13 cellular contexts compared by ENCODE assay signal in the genomic region with DNA sequence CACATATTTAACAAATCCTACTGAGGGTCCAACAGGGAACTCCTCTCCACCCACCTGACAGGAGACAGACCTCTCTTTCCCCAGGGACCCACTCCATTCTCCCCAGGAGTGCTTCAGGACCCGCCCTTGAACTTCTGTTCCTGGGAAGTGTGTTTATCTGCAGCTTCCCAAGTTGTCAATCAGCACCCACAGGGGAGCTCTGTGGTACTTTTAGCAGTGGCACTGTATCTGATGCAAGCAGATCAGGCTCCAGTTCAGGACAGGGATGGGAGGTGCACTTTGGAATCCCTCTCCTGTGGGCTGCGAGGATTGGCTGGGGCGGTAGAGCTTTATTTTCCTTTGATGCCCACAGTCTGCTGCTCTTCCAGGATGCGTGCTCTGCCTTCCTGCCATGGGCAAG. TPM values are rescaled to one million over a fixed set of nuclear protein-coding genes. Genes with fewer than 3 reads are reported as not detected.
DNase-seq lines count a peak whose midpoint lies in the region; ATAC-seq and TF ChIP-seq lines count a peak whose summit lies in the region.
"Had no signal": no experiment of that assay in that cellular context is flagged by ENCODE, and none has a peak within 500 bp of the region (broad histone marks: within the 10 kb centered on the region; RNA-seq: fewer than 3 reads in every experiment).

No MANE protein-coding gene starts in this region.

- peaks cover 28 to 78% (median 55%) of the 10 kb centered on the region in 4 donors for H3K4me1 Mint-ChIP-seq in CD4-positive, CD25-positive, alpha-beta regulatory T cell
- peaks cover 64% of the 10 kb centered on the region for H3K4me1 Mint-ChIP-seq in activated T-helper 2 cell treated with anti-CD3 and anti-CD28 coated beads, Interferon-gamma antibody, Interleukin-2, Interleukin-4, amounts not matched to agents 10 μg/mL and 5 μg/mL and 100 μg/mL, durations not matched to agents 14 hours and 24 hours and 36 hours (ENCODE audit: low read depth)

- no peaks in the 10 kb centered on the region for H3K27me3 Mint-ChIP-seq in CD4-positive, CD25-positive, alpha-beta regulatory T cell
- no peaks in the 10 kb centered on the region for H3K27me3 Mint-ChIP-seq in activated T-helper 2 cell treated with anti-CD3 and anti-CD28 coated beads, Interferon-gamma antibody, Interleukin-2, Interleukin-4, amounts not matched to agents 10 μg/mL and 5 μg/mL and 100 μg/mL, durations not matched to agents 14 hours and 24 hours and 36 hours (ENCODE audit: low read depth)
- H3K27me3 Mint-ChIP-seq: stimulated activated naive B cell treated with anti-CD40 and anti-IgM and Interleukin-4, amounts not matched to agents 10 μg/mL and 1 μg/mL and 100 μg/mL, for 72 hours had no signal

- no peak overlapping the region for H3K4me3 ChIP-seq in CD4-positive, CD25-positive, alpha-beta regulatory T cell (ENCODE audit: low read depth, low read length)
- H3K4me3 ChIP-seq in mesodermal cell (ENCODE audit: extremely low read depth, insufficient read depth, low read length, poor library complexity, severe bottlenecking) = no peak overlapping the region

- intact Hi-C loops in activated T-helper 2 cell treated with anti-CD3 and anti-CD28 coated beads, Interferon-gamma antibody, Interleukin-2, Interleukin-4, amounts not matched to agents 10 μg/mL and 5 μg/mL and 100 μg/mL, durations not matched to agents 14 hours and 24 hours and 36 hours (cut with micrococcal nuclease) = loop anchor here (2.0 to 10.0 kb wide), 5 partner anchors 38 to 556 kb away; partner anchors contain the start of genes LARP1 and SAP30L

- H3K27ac Mint-ChIP-seq in CD4-positive, CD25-positive, alpha-beta regulatory T cell = peak overlapping the region; percentile 54 to 89 (median 74)
- peak overlapping the region; percentile 84 for H3K27ac Mint-ChIP-seq in activated T-helper 2 cell treated with anti-CD3 and anti-CD28 coated beads, Interferon-gamma antibody, Interleukin-2, Interleukin-4, amounts not matched to agents 10 μg/mL and 5 μg/mL and 100 μg/mL, durations not matched to agents 14 hours and 24 hours and 36 hours
- H3K27ac Mint-ChIP-seq: stimulated activated naive B cell treated with anti-CD40 and anti-IgM and Interleukin-4, amounts not matched to agents 10 μg/mL and 1 μg/mL and 100 μg/mL, for 72 hours had no signal

- H3K27ac ChIP-seq in CD4-positive, CD25-positive, alpha-beta regulatory T cell (ENCODE audit: insufficient read depth, low read length, poor library complexity, severe bottlenecking) = no peak overlapping the region
- peak overlapping the region; percentile 29 for H3K27ac ChIP-seq in mesodermal cell (ENCODE audit: low read depth, low read length, severe bottlenecking)

- H3K9me3 ChIP-seq in CD4-positive, CD25-positive, alpha-beta regulatory T cell (ENCODE audit: control insufficient read depth in 2 of 2, low read length in 2 of 2) = no peaks in the 10 kb centered on the region
- no peaks in the 10 kb centered on the region for H3K9me3 ChIP-seq in mesodermal cell (ENCODE audit: control insufficient read depth, low read length)

- ATAC-seq in CD4-positive, CD25-positive, alpha-beta regulatory T cell (ENCODE audit: low read depth in 2 of 2) = no peak
- ATAC-seq in HG03439 (IDR thresholded peaks at IDR 0.05; ENCODE audit: unreplicated experiment) (no peak), GM18505 (IDR thresholded peaks at IDR 0.05; ENCODE audit: unreplicated experiment) (no peak)
- ATAC-seq: left colon; stimulated activated naive B cell treated with anti-CD40 and anti-IgM and Interleukin-4, amounts not matched to agents 10 μg/mL and 1 μg/mL and 100 μg/mL, for 72 hours had no signal

- peaks cover 44% of the 10 kb centered on the region for H3K4me1 ChIP-seq in CD4-positive, CD25-positive, alpha-beta regulatory T cell (ENCODE audit: control insufficient read depth, insufficient read depth, low read length, poor library complexity, severe bottlenecking)
- H3K4me1 ChIP-seq in mesodermal cell (ENCODE audit: control insufficient read depth, insufficient read depth, low read length, poor library complexity, severe bottlenecking) = peaks cover 51% of the 10 kb centered on the region

- H3K27me3 ChIP-seq in CD4-positive, CD25-positive, alpha-beta regulatory T cell (ENCODE audit: control insufficient read depth, insufficient read depth, low read length) = no peaks in the 10 kb centered on the region

- no peaks in the 10 kb centered on the region for H3K9me3 Mint-ChIP-seq in CD4-positive, CD25-positive, alpha-beta regulatory T cell
- H3K9me3 Mint-ChIP-seq in activated T-helper 2 cell treated with anti-CD3 and anti-CD28 coated beads, Interferon-gamma antibody, Interleukin-2, Interleukin-4, amounts not matched to agents 10 μg/mL and 5 μg/mL and 100 μg/mL, durations not matched to agents 14 hours and 24 hours and 36 hours = no peaks in the 10 kb centered on the region
- H3K9me3 Mint-ChIP-seq: stimulated activated naive B cell treated with anti-CD40 and anti-IgM and Interleukin-4, amounts not matched to agents 10 μg/mL and 1 μg/mL and 100 μg/mL, for 72 hours had no signal

- TF ChIP-seq POLR2A in GM18505 (IDR thresholded peaks at IDR 0.05; ENCODE audit: borderline replicate concordance, extremely low read depth, insufficient read depth, insufficient read length) = no peak

- peak overlapping the region in 2 of 4 donors; percentile 33 to 83 for H3K4me3 Mint-ChIP-seq in CD4-positive, CD25-positive, alpha-beta regulatory T cell
- no peak overlapping the region for H3K4me3 Mint-ChIP-seq in activated T-helper 2 cell treated with anti-CD3 and anti-CD28 coated beads, Interferon-gamma antibody, Interleukin-2, Interleukin-4, amounts not matched to agents 10 μg/mL and 5 μg/mL and 100 μg/mL, durations not matched to agents 14 hours and 24 hours and 36 hours (ENCODE audit: low read depth)
- H3K4me3 Mint-ChIP-seq: stimulated activated naive B cell treated with anti-CD40 and anti-IgM and Interleukin-4, amounts not matched to agents 10 μg/mL and 1 μg/mL and 100 μg/mL, for 72 hours had no signal

- H3K36me3 Mint-ChIP-seq in CD4-positive, CD25-positive, alpha-beta regulatory T cell = peaks cover 24% of the 10 kb centered on the region
- H3K36me3 Mint-ChIP-seq in activated T-helper 2 cell treated with anti-CD3 and anti-CD28 coated beads, Interferon-gamma antibody, Interleukin-2, Interleukin-4, amounts not matched to agents 10 μg/mL and 5 μg/mL and 100 μg/mL, durations not matched to agents 14 hours and 24 hours and 36 hours (ENCODE audit: low read depth) = peaks cover 47% of the 10 kb centered on the region

- peaks cover 16% of the 10 kb centered on the region for H3K36me3 ChIP-seq in CD4-positive, CD25-positive, alpha-beta regulatory T cell (ENCODE audit: control insufficient read depth, insufficient read depth, low read length)
- peaks cover 11% of the 10 kb centered on the region for H3K36me3 ChIP-seq in mesodermal cell (ENCODE audit: control insufficient read depth, insufficient read depth, low read length)

- DNase-seq in CD4-positive, CD25-positive, alpha-beta regulatory T cell = no peak
- DNase-seq in H4 (ENCODE audit: low spot score) = peak; percentile 34
- no peak for DNase-seq in activated T-helper 2 cell treated with anti-CD3 and anti-CD28 coated beads, Interferon-gamma antibody, Interleukin-2, Interleukin-4, amounts not matched to agents 10 μg/mL and 5 μg/mL and 100 μg/mL, durations not matched to agents 14 hours and 24 hours and 36 hours (ENCODE audit: low spot score)
- DNase-seq in NCI-H1436 (lab: John Stamatoyannopoulos, UW) = no peak
- DNase-seq in EL = no peak
- DNase-seq: activated CD4-positive, alpha-beta T cell treated with anti-CD3 and anti-CD28 coated beads for 48 hours; effector CD8-positive, alpha-beta T cell; left colon; NCI-H1694; stimulated activated naive B cell treated with anti-CD40 and anti-IgM and Interleukin-4, amounts not matched to agents 10 μg/mL and 1 μg/mL and 100 μg/mL, for 72 hours had no signal

- WGBS in mesodermal cell (ENCODE audit: insufficient coverage in 2 of 2), 2 experiments = 90 to 94% methylated on average over 2 to 4 of the region's 4 CpGs

RNA-seq across cellular contexts. Expression of gene GALNT10, which starts 8.7 kb away (rescaled TPM):
- total RNA-seq in CD4-positive, CD25-positive, alpha-beta regulatory T cell = 43.4 TPM
- polyA plus RNA-seq in CD4-positive, CD25-positive, alpha-beta regulatory T cell = 10 to 100 TPM in 3 of 4 donors, 1 to 10 TPM in 1; 8.4 to 18.2 (median 13.0) TPM
- total RNA-seq in H4 (2014; rRNA removed; shearing (Covaris generic)) = 22.8 and 33.2 TPM in 2 replicates
- total RNA-seq in activated T-helper 2 cell treated with anti-CD3 and anti-CD28 coated beads, Interferon-gamma antibody, Interleukin-2, Interleukin-4, amounts not matched to agents 10 μg/mL and 5 μg/mL and 100 μg/mL, durations not matched to agents 14 hours and 24 hours and 36 hours = 31.7 and 35.5 TPM in 2 replicates
- polyA plus RNA-seq in mesodermal cell (2013, experiment 1 of 2) = 22.4 TPM
- polyA plus RNA-seq in mesodermal cell (2013, experiment 2 of 2) = 23.0 TPM
